ENCODE assay signal across 9 cellular contexts in genomic region chr5:1763548-1763911, GRCh38. TPM values are rescaled to one million over a fixed set of nuclear protein-coding genes. Genes with fewer than 3 reads are reported as not detected.
A peak's percentile ranks its signal among the peaks of the same experiment; 100 is the strongest.
DNase-seq lines count a peak whose midpoint lies in the region; ATAC-seq, FAIRE-seq and TF ChIP-seq lines count a peak whose summit lies in the region.
"Had no signal": no experiment of that assay in that cellular context is flagged by ENCODE, and none has a peak within 500 bp of the region (broad histone marks: within the 10 kb centered on the region; RNA-seq: fewer than 3 reads in every experiment).

No MANE protein-coding gene starts in this region.

- no peaks in the 10 kb centered on the region for H3K36me3 ChIP-seq in PC-3 (ENCODE audit: low read depth, low read length)
- H3K36me3 ChIP-seq in GM12878 (ENCODE audit: control insufficient read depth in 2 of 2, insufficient read depth in 2 of 2, low read length in 1 of 2), result no peaks in the 10 kb centered on the region
- H3K36me3 ChIP-seq in hepatocyte (replicated peaks; ENCODE audit: insufficient read depth, low read depth), result no peaks in the 10 kb centered on the region

- BruUV-seq in PC-3 (replicated peaks; lab: Mats Ljungman, UMichigan) (no TSS peak), GM12878 (replicated peaks; lab: Mats Ljungman, UMichigan) (no TSS peak)

- TF ChIP-seq CTCF in PC-3 (conservative IDR thresholded peaks at IDR 0.05; ENCODE audit: low read depth, low read length), result peak; percentile 88
- peak; percentile 69 to 81 (median 79) for TF ChIP-seq CTCF in GM12878 (IDR thresholded peaks at IDR 0.05 in 2 of 3, conservative IDR thresholded peaks at IDR 0.05 in 1 of 3; ENCODE audit: control insufficient read depth in 2 of 3, extremely low read depth in 1 of 3, insufficient read depth in 1 of 3, low read depth in 3 of 3, low read length in 3 of 3)
- peak; percentile 58 for TF ChIP-seq CTCF in hepatocyte (IDR thresholded peaks at IDR 0.05; ENCODE audit: poor library complexity)

- ATAC-seq in PC-3 (peak; percentile 97), GM12878 (peak; percentile 91), GM21390 (IDR thresholded peaks at IDR 0.05; ENCODE audit: unreplicated experiment) (no peak), GM18907 (IDR thresholded peaks at IDR 0.05; ENCODE audit: unreplicated experiment) (no peak)

- H3K79me2 ChIP-seq in PC-3 (ENCODE audit: low read length) (no peaks in the 10 kb centered on the region), GM12878 (ENCODE audit: control insufficient read depth, insufficient read depth, low read length) (no peaks in the 10 kb centered on the region), hepatocyte (no peaks in the 10 kb centered on the region)

- POLR2A ChIA-PET in PC-3 (lab: Charles Lee; ENCODE audit: unreplicated experiment) (no interaction called here), GM12878 (lab: Charles Lee) (no interaction called here)

- TF ChIP-seq POLR2A in GM12891 (IDR thresholded peaks at IDR 0.05; ENCODE audit: low read depth, low read length) (no peak), GM12878 (IDR thresholded peaks at IDR 0.05; ENCODE audit: low read depth, low read length) (no peak)

- DNase-seq in AG08396 (ENCODE audit: low spot score), result peak; percentile 93
- DNase-seq in GM12891 (ENCODE audit: insufficient read length, low spot score), result no peak
- peak; percentile 73 for DNase-seq in PC-3
- DNase-seq in GM12878 (ENCODE audit: low read depth, low spot score), result no peak
- DNase-seq in hepatocyte (ENCODE audit: low spot score), result peak; percentile 48
- peak; percentile 11 to 13 for DNase-seq in stimulated activated CD4-positive, alpha-beta T cell treated with anti-CD3 and anti-CD28 coated beads, Interleukin-4, amount 100 ng/mL, for 48 hours (ENCODE audit: low read depth in 2 of 2)
- DNase-seq: left cardiac atrium had no signal

- H3K4me2 ChIP-seq in PC-3 (ENCODE audit: low read length), result no peak overlapping the region
- no peak overlapping the region for H3K4me2 ChIP-seq in GM12878 (ENCODE audit: control insufficient read depth, insufficient read depth)
- no peak overlapping the region for H3K4me2 ChIP-seq in hepatocyte

- in situ Hi-C loops in GM12878 (cut with MboI), result no loop called here

- RAD21 ChIA-PET in GM12878 (lab: Charles Lee; ENCODE audit: unreplicated experiment), result interaction anchor here (0.5 to 3.9 kb wide), 8 partner anchors 9 to 276 kb away, joined by 3 to 12 read pairs (median 4); partner anchors contain the start of gene NDUFS6

- SMC1A ChIA-PET in GM12878 (lab: Charles Lee; ENCODE audit: uncharacterized antibody, unreplicated experiment), result interaction anchor here (0.6 to 1.9 kb wide), 7 partner anchors 9 to 273 kb away, joined by 3 to 7 read pairs (median 5); partner anchors contain the start of gene NDUFS6

- FAIRE-seq in GM12891 (lab: Jason Lieb, UNC), result peak; percentile 35
- no peak for FAIRE-seq in GM12878 (lab: Jason Lieb, UNC)

- H3K9me3 ChIP-seq in PC-3 (ENCODE audit: low read length), result no peaks in the 10 kb centered on the region
- no peaks in the 10 kb centered on the region; the same call in 2 of the 3 replicates for H3K9me3 ChIP-seq in GM12878 (replicated peaks; ENCODE audit: control insufficient read depth, insufficient read depth, low read length)
- no peaks in the 10 kb centered on the region for H3K9me3 ChIP-seq in hepatocyte (ENCODE audit: low read depth)

- H2AFZ ChIP-seq in PC-3 (ENCODE audit: low read length) (peak overlapping the region; percentile 15; the same call in 1 of the 2 replicates), GM12878 (ENCODE audit: control insufficient read depth, low read depth, low read length) (no peak overlapping the region), hepatocyte (no peak overlapping the region)

- no peak for TF ChIP-seq EP300 in GM12878 (IDR thresholded peaks at IDR 0.05; ENCODE audit: borderline replicate concordance in 1 of 2, control insufficient read depth in 1 of 2, low read depth in 2 of 2, low read length in 2 of 2)

- WGBS in GM12878 (ENCODE audit: insufficient coverage, insufficient replicate concordance, low lambda C conversion rate, missing lambda C conversion rate), result 32% methylated on average over 15 of the region's 15 CpGs
- 48% methylated on average over 15 of the region's 15 CpGs for WGBS in hepatocyte (ENCODE audit: low lambda C conversion rate, missing lambda C conversion rate)

- H3K4me1 ChIP-seq in PC-3 (ENCODE audit: insufficient read depth, low read length) (no peaks in the 10 kb centered on the region), GM12878 (ENCODE audit: control insufficient read depth, insufficient read depth, low read length) (no peaks in the 10 kb centered on the region), hepatocyte (ENCODE audit: insufficient read depth) (no peaks in the 10 kb centered on the region)

- H3K9ac ChIP-seq in PC-3 (ENCODE audit: low read length) (no peak overlapping the region), GM12878 (ENCODE audit: control insufficient read depth, insufficient read depth, low read length) (no peak overlapping the region)

- CTCF ChIA-PET in PC-3 (lab: Charles Lee) (interaction anchor here (0.6 to 0.7 kb wide), 3 partner anchors 9 to 234 kb away, joined by 3 read pairs; no protein-coding TSS in a partner anchor), GM12878 (lab: Yijun Ruan, JAX) (interaction anchor here (0.7 to 3.0 kb wide), 20 partner anchors 10 to 283 kb away, joined by 3 to 20 read pairs (median 4); partner anchors contain the start of gene NDUFS6)

- no peaks in the 10 kb centered on the region for H3F3A ChIP-seq in PC-3 (ENCODE audit: low read length, unreplicated experiment)

- peaks cover 47% of the 10 kb centered on the region for H3K27me3 ChIP-seq in PC-3 (ENCODE audit: low read length)
- H3K27me3 ChIP-seq in GM12878 (replicated peaks in 1 of 2; ENCODE audit: control insufficient read depth in 2 of 2, insufficient read depth in 2 of 2, low read length in 1 of 2), result peaks cover 0 to 3% of the 10 kb centered on the region in 2 experiments; a peak in 2 of 4 replicates
- no peaks in the 10 kb centered on the region for H3K27me3 ChIP-seq in hepatocyte

- intact Hi-C loops in PC-3 (cut with micrococcal nuclease) (loop anchor here (1.0 to 10.0 kb wide), 3 partner anchors 253 to 983 kb away; no protein-coding TSS in a partner anchor), GM12878 (cut with micrococcal nuclease; ENCODE audit: unreplicated experiment) (loop anchor here (1.0 to 5.0 kb wide), 3 partner anchors 39 to 275 kb away; partner anchors contain the start of gene NDUFS6)

- H4K20me1 ChIP-seq in PC-3 (ENCODE audit: low read length), result no peaks in the 10 kb centered on the region
- H4K20me1 ChIP-seq in GM12878 (ENCODE audit: control insufficient read depth, insufficient read depth), result no peaks in the 10 kb centered on the region
- H4K20me1 ChIP-seq in hepatocyte (ENCODE audit: insufficient read depth, poor library complexity, severe bottlenecking), result no peaks in the 10 kb centered on the region

- TF ChIP-seq RAD21 in GM12878 (IDR thresholded peaks at IDR 0.05; ENCODE audit: insufficient read depth, low read depth, low read length), result peak; percentile 77

- no peak overlapping the region for H3K27ac ChIP-seq in PC-3 (ENCODE audit: low read length)
- H3K27ac ChIP-seq in GM12878 (ENCODE audit: control insufficient read depth, insufficient read depth), result no peak overlapping the region
- H3K27ac ChIP-seq in hepatocyte, result no peak overlapping the region

- H3K9me2 ChIP-seq in PC-3 (replicated peaks; ENCODE audit: low read length) (no peaks in the 10 kb centered on the region), hepatocyte (replicated peaks; ENCODE audit: insufficient read depth) (no peaks in the 10 kb centered on the region)

- H3K4me3 ChIP-seq in PC-3 (ENCODE audit: low read length) (no peak overlapping the region), GM12878 (no peak overlapping the region), hepatocyte (no peak overlapping the region)

RNA-seq across cellular contexts. Expression of gene MRPL36, which starts 36.1 kb away (rescaled TPM):
- polyA plus RNA-seq in GM12891 (2012; ENCODE audit: low read depth, missing spikeins), result 107 TPM
- total RNA-seq in PC-3 (2014; rRNA removed) (91.9 and 116 TPM in 2 replicates), GM12878 (2014; rRNA removed) (106 and 109 TPM in 2 replicates), GM12878 (2014; rRNA removed; fragmentation: Illumina TruSeq; extraction: Trizol) (86.8 and 103 TPM in 2 replicates), GM12878 (2021) (89.2 and 95.9 TPM in 2 replicates), hepatocyte (25.6 and 40.3 TPM in 2 replicates)
- total RNA-seq in GM12878 (2013; cell fraction: nucleolus; rRNA removed), result 10.8 and 11.5 TPM in 2 replicates
- polyA plus RNA-seq in GM12878 (2011; ENCODE audit: low read depth), result 83.9 TPM
- polyA plus RNA-seq in GM12878 (2011; rRNA removed) (93.2 and 130 TPM in 2 replicates), GM12878 (2014; fragmentation: Illumina TruSeq; extraction: Trizol) (47.1 and 105 TPM in 2 replicates), GM12878 (2014; fragmentation: Nextera tagmentation; extraction: Ambion mirVana) (100 to 1,000 TPM; 510 to 559 TPM), GM12878 (2014; rRNA removed) (156 and 175 TPM in 2 replicates), GM12878 (2016; fragmentation: Nextera tagmentation; extraction: Ambion mirVana) (100 to 1,000 TPM; 219 to 221 TPM), hepatocyte (96.9 and 107 TPM in 2 replicates)
- 93.4 and 134 TPM in 2 replicates for polyA plus RNA-seq in GM12878 (2011; cell fraction: cytosol; rRNA removed)
- 68.3 and 75.4 TPM in 2 replicates for polyA plus RNA-seq in GM12878 (2011; cell fraction: nucleus; rRNA removed)
- polyA plus RNA-seq in GM12878 (2012), result 82.7 and 85.4 TPM in 2 replicates
- 47.8 and 60.0 TPM in 2 replicates for polyA minus RNA-seq in GM12878 (2011; rRNA and poly(A)+ RNA removed)
- polyA minus RNA-seq in GM12878 (2011; cell fraction: cytosol; rRNA and poly(A)+ RNA removed), result 21.2 and 24.9 TPM in 2 replicates
- 29.1 and 36.6 TPM in 2 replicates for polyA minus RNA-seq in GM12878 (2011; cell fraction: nucleus; rRNA and poly(A)+ RNA removed)

RNA-seq across cellular contexts. Expression of gene NDUFS6, which starts 37.7 kb away (rescaled TPM):
- 106 TPM for polyA plus RNA-seq in GM12891 (2012; ENCODE audit: low read depth, missing spikeins)
- total RNA-seq in PC-3 (2014; rRNA removed) (104 and 144 TPM in 2 replicates), GM12878 (2014; rRNA removed) (55.3 and 57.1 TPM in 2 replicates), GM12878 (2014; rRNA removed; fragmentation: Illumina TruSeq; extraction: Trizol) (49.5 and 60.4 TPM in 2 replicates), GM12878 (2021) (56.4 and 57.5 TPM in 2 replicates), hepatocyte (29.3 and 33.4 TPM in 2 replicates)
- 4.4 and 7.1 TPM in 2 replicates for total RNA-seq in GM12878 (2013; cell fraction: nucleolus; rRNA removed)
- 14.7 TPM for polyA plus RNA-seq in GM12878 (2011; ENCODE audit: low read depth)
- polyA plus RNA-seq in GM12878 (2011; rRNA removed) (35.6 and 38.7 TPM in 2 replicates), GM12878 (2014; fragmentation: Illumina TruSeq; extraction: Trizol) (12.1 and 29.4 TPM in 2 replicates), GM12878 (2014; fragmentation: Nextera tagmentation; extraction: Ambion mirVana) (10 to 100 TPM; 20.7 to 59.0 TPM), GM12878 (2014; rRNA removed) (80.9 and 98.9 TPM in 2 replicates), GM12878 (2016; fragmentation: Nextera tagmentation; extraction: Ambion mirVana) (100 to 1,000 TPM; 195 to 213 TPM), hepatocyte (103 and 108 TPM in 2 replicates)
- polyA plus RNA-seq in GM12878 (2011; cell fraction: cytosol; rRNA removed), result 88.2 and 134 TPM in 2 replicates
- 38.2 and 92.1 TPM in 2 replicates for polyA plus RNA-seq in GM12878 (2011; cell fraction: nucleus; rRNA removed)
- 47.9 and 84.2 TPM in 2 replicates for polyA plus RNA-seq in GM12878 (2012)
- 11.6 and 15.6 TPM in 2 replicates for polyA minus RNA-seq in GM12878 (2011; rRNA and poly(A)+ RNA removed)
- polyA minus RNA-seq in GM12878 (2011; cell fraction: cytosol; rRNA and poly(A)+ RNA removed), result 13.9 and 24.0 TPM in 2 replicates
- polyA minus RNA-seq in GM12878 (2011; cell fraction: nucleus; rRNA and poly(A)+ RNA removed), result 8.9 and 20.6 TPM in 2 replicates

Comparison
In these comparisons a context has a peak if more than half of its experiments do, and no peak if none do; other contexts are left out.
1. DNase-seq: peak in AG08396 (single experiment), PC-3 (single experiment), hepatocyte (single experiment) and stimulated activated CD4-positive, alpha-beta T cell treated with anti-CD3 and anti-CD28 coated beads, Interleukin-4, amount 100 ng/mL, for 48 hours (2 of 2); none in GM12891 (single experiment) and GM12878 (single experiment).
2. ATAC-seq: peak in PC-3 (single experiment) and GM12878 (single experiment); none in GM21390 (single experiment) and GM18907 (single experiment).
3. Peak in every context shown above with its lines, with median percentiles within 50 percentile points of each other: CTCF ChIP-seq.